18 cellular contexts compared by ENCODE assay signal in the genomic region with DNA sequence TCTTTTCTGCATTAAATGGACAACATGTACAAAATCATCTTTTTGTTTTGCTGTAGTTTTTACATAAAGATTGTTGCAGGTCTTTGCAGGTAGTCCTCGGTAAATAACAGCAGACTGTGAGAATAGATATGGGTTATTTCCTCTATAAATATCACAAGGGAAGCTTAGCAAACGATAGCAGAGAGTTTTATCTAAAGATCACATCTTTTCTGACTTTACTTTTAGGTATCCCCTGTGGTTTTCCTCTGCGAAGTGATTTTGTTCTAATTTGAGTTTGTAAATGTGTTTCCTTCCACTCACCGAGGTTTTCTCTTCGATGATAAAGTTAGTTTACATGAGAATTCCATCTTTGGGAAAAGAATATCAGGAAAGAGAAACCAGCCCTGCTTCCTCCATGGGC.
DNase-seq lines count a peak whose midpoint lies in the region; ATAC-seq, FAIRE-seq and TF ChIP-seq lines count a peak whose summit lies in the region.
"Had no signal": no experiment of that assay in that cellular context is flagged by ENCODE, and none has a peak within 500 bp of the region (broad histone marks: within the 10 kb centered on the region; RNA-seq: fewer than 3 reads in every experiment).

No MANE protein-coding gene starts in this region.

- DNase-seq in CD4-positive, alpha-beta T cell = no peak
- DNase-seq in endothelial cell of umbilical vein (ENCODE audit: low read depth, low spot score) = no peak
- DNase-seq in GM19240 (ENCODE audit: insufficient read length, low spot score) = no peak
- no peak for DNase-seq in GDM1 (lab: John Stamatoyannopoulos, UW)
- no peak for DNase-seq in mucosa of gallbladder (ENCODE audit: low spot score)
- DNase-seq: C1 segment of cervical spinal cord, DMS79, H9, NCI-H1105, NCI-H1694, NCI-H2081 treated with DMSO at 0.1 percent for 48 hours, NCI-H446 treated with DMSO at 0.1 percent for 48 hours, NCI-H69 had no signal

- H3K79me2 ChIP-seq in endothelial cell of umbilical vein (ENCODE audit: control insufficient read depth, insufficient read depth, low read length) = no peaks in the 10 kb centered on the region
- no peaks in the 10 kb centered on the region for H3K79me2 ChIP-seq in parathyroid adenoma

- H3K9me1 ChIP-seq in endothelial cell of umbilical vein (replicated peaks; ENCODE audit: control insufficient read depth, extremely low read depth, insufficient read depth, low read length) = no peaks in the 10 kb centered on the region

- no peak for TF ChIP-seq POLR2A in endothelial cell of umbilical vein (IDR thresholded peaks at IDR 0.05; ENCODE audit: low read depth, low read length)

- H3K4me1 ChIP-seq in HUES64 (ENCODE audit: insufficient read depth, low read length) (no peaks in the 10 kb centered on the region), endothelial cell of umbilical vein (ENCODE audit: control insufficient read depth, extremely low read depth, insufficient read depth, low read length) (no peaks in the 10 kb centered on the region), parathyroid adenoma (no peaks in the 10 kb centered on the region)

- CTCF ChIA-PET in CD4-positive, alpha-beta T cell (lab: Charles Lee) = interaction anchor here (1.2 kb wide), 1 partner anchor 10 kb away, joined by 3 read pairs; no protein-coding TSS in a partner anchor
- CTCF ChIA-PET in endothelial cell of umbilical vein (lab: Charles Lee) = interaction anchor here (1.1 to 1.3 kb wide), 3 partner anchors 10 to 442 kb away, joined by 3 to 7 read pairs (median 3); no protein-coding TSS in a partner anchor

- FAIRE-seq in endothelial cell of umbilical vein (lab: Jason Lieb, UNC) = no peak
- FAIRE-seq: RCC 7860 had no signal

- POLR2A ChIA-PET in CD4-positive, alpha-beta T cell (lab: Charles Lee) = interaction anchor here (0.8 kb wide), 1 partner anchor 8 kb away, joined by 3 read pairs; no protein-coding TSS in a partner anchor
- POLR2A ChIA-PET in endothelial cell of umbilical vein (lab: Charles Lee) = no interaction called here

- no peaks in the 10 kb centered on the region for H3K27me3 ChIP-seq in CD4-positive, alpha-beta T cell (ENCODE audit: control insufficient read depth, insufficient read depth, low read length)
- H3K27me3 ChIP-seq in HUES64 (ENCODE audit: insufficient read depth, low read length) (no peaks in the 10 kb centered on the region), endothelial cell of umbilical vein (ENCODE audit: control insufficient read depth in 2 of 2, insufficient read depth in 2 of 2, low read length in 2 of 2) (peaks cover 8 to 24% of the 10 kb centered on the region in 2 experiments), parathyroid adenoma (ENCODE audit: control insufficient read depth, insufficient read depth, low read length) (no peaks in the 10 kb centered on the region)

- H3K9me3 Mint-ChIP-seq in CD4-positive, alpha-beta T cell = no peaks in the 10 kb centered on the region
- H3K9me3 Mint-ChIP-seq: H9 had no signal

- H3K27me3 Mint-ChIP-seq in CD4-positive, alpha-beta T cell = peaks cover 9% of the 10 kb centered on the region

- TF ChIP-seq CTCF in CD4-positive, alpha-beta T cell (IDR thresholded peaks at IDR 0.05) = no peak
- TF ChIP-seq CTCF in endothelial cell of umbilical vein (IDR thresholded peaks at IDR 0.05; ENCODE audit: extremely low read depth in 1 of 2, insufficient read depth in 1 of 2, low read depth in 1 of 2, low read length in 2 of 2) = no peak
- no peak for TF ChIP-seq CTCF in parathyroid adenoma (IDR thresholded peaks at IDR 0.05)

- H3K9ac ChIP-seq in HUES64 (ENCODE audit: low read depth, low read length) (no peak overlapping the region), endothelial cell of umbilical vein (replicated peaks; ENCODE audit: extremely low read depth, insufficient read depth, low read length) (no peak overlapping the region), parathyroid adenoma (no peak overlapping the region)

- WGBS in HUES64 = 95% methylated on average over 4 of the region's 5 CpGs

- H3K9me3 ChIP-seq in CD4-positive, alpha-beta T cell (ENCODE audit: control insufficient read depth, low read length) = no peaks in the 10 kb centered on the region
- H3K9me3 ChIP-seq in HUES64 (ENCODE audit: insufficient read depth, low read depth, low read length) (no peaks in the 10 kb centered on the region), endothelial cell of umbilical vein (replicated peaks; ENCODE audit: control insufficient read depth, insufficient read depth, low read length) (no peaks in the 10 kb centered on the region), parathyroid adenoma (ENCODE audit: control insufficient read depth, low read length) (no peaks in the 10 kb centered on the region)

- no peaks in the 10 kb centered on the region for H3K36me3 Mint-ChIP-seq in CD4-positive, alpha-beta T cell (ENCODE audit: low read depth)

- no peak for ATAC-seq in CD4-positive, alpha-beta T cell (ENCODE audit: poor library complexity)
- ATAC-seq: Right ventricle myocardium inferior had no signal

- BruUV-seq in endothelial cell of umbilical vein (replicated peaks; lab: Mats Ljungman, UMichigan) = no TSS peak

- H3K4me3 ChIP-seq in HUES64 (ENCODE audit: low read length) (no peak overlapping the region), endothelial cell of umbilical vein (replicated peaks in 1 of 3; ENCODE audit: insufficient read depth in 1 of 3, low read depth in 1 of 3, low read length in 3 of 3) (no peak overlapping the region), parathyroid adenoma (ENCODE audit: low read depth, low read length) (no peak overlapping the region)

- no peaks in the 10 kb centered on the region for H4K20me1 ChIP-seq in endothelial cell of umbilical vein (replicated peaks; ENCODE audit: control insufficient read depth, extremely low read depth, insufficient read depth, low read length)

- H3K27ac Mint-ChIP-seq in CD4-positive, alpha-beta T cell = no peak overlapping the region
- H3K27ac Mint-ChIP-seq: H9 had no signal

- dilution Hi-C loops in endothelial cell of umbilical vein (cut with MboI; ENCODE audit: extremely low pct_ligation_motif_present, low sequenced_read_pairs) = no loop called here

- H3K27ac ChIP-seq in CD4-positive, alpha-beta T cell (ENCODE audit: low read depth, low read length) = no peak overlapping the region
- H3K27ac ChIP-seq in HUES64 (ENCODE audit: low read depth, low read length) (peak overlapping the region; percentile 49; the same call in 1 of the 2 replicates), endothelial cell of umbilical vein (ENCODE audit: insufficient read depth, low read depth, low read length) (no peak overlapping the region), parathyroid adenoma (no peak overlapping the region)
- H3K27ac ChIP-seq: HL-60 had no signal

- intact Hi-C loops in CD4-positive, alpha-beta T cell (cut with DNase I, micrococcal nuclease) = no loop called here
- intact Hi-C loops in endothelial cell of umbilical vein (cut with micrococcal nuclease) = no loop called here

- H3K36me3 ChIP-seq in HUES64 (ENCODE audit: insufficient read depth, low read length) = no peaks in the 10 kb centered on the region
- no peaks in the 10 kb centered on the region for H3K36me3 ChIP-seq in endothelial cell of umbilical vein (ENCODE audit: control insufficient read depth in 2 of 2, extremely low read depth in 1 of 2, insufficient read depth in 2 of 2, low read length in 2 of 2)
- no peaks in the 10 kb centered on the region for H3K36me3 ChIP-seq in parathyroid adenoma (ENCODE audit: control insufficient read depth, insufficient read depth, low read length)

- H3K4me2 ChIP-seq in endothelial cell of umbilical vein (ENCODE audit: insufficient read depth, low read length) (peak overlapping the region; percentile 4), parathyroid adenoma (ENCODE audit: low read length) (no peak overlapping the region)

- H3K4me3 Mint-ChIP-seq in CD4-positive, alpha-beta T cell = peak overlapping the region; percentile 4
- H3K4me3 Mint-ChIP-seq: H9 had no signal

- H3K4me1 Mint-ChIP-seq in CD4-positive, alpha-beta T cell (ENCODE audit: low read depth) = peaks cover 13% of the 10 kb centered on the region

- H2AFZ ChIP-seq in endothelial cell of umbilical vein (ENCODE audit: low read depth, low read length) = no peak overlapping the region
- peak overlapping the region; percentile 41 for H2AFZ ChIP-seq in parathyroid adenoma

TF ChIP-seq in endothelial cell of umbilical vein, 7 proteins besides CTCF, POLR2A, EP300 and RAD21:
- no peak for TF ChIP-seq MYC (IDR thresholded peaks at IDR 0.05; ENCODE audit: low read depth, low read length)
- no peak for TF ChIP-seq POLR2AphosphoS5 (IDR thresholded peaks at IDR 0.05; ENCODE audit: insufficient read depth, low read depth, low read length)
- TF ChIP-seq, protein P1, sequence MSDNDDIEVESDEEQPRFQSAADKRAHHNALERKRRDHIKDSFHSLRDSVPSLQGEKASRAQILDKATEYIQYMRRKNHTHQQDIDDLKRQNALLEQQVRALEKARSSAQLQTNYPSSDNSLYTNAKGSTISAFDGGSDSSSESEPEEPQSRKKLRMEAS (IDR thresholded peaks at IDR 0.05; ENCODE audit: insufficient read depth, insufficient read length) = no peak
- no peak for TF ChIP-seq FOS (IDR thresholded peaks at IDR 0.05; ENCODE audit: borderline replicate concordance, insufficient read depth, low read length)
